In the genomic region with DNA sequence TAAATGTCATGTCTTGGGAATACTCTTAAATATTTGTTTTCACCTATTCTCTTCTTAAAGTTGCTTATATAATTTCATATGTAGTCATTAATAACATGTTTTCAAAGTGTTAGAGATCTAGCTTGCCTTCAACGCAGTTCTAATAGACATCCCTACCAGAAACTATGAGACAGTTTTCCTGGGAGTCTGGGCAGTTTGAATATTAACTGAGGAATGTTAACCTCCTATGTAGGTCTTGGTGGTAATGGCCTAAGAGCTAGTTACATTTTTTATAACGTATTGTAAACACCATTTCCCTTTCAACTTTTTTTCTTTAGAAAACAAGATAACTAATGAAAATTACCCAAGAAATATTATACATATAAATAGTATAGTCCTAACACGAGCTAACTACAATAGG, we compare ENCODE assay signal across 1 cellular context.
TF ChIP-seq lines count a peak whose summit lies in the region.

No MANE protein-coding gene starts in this region.

TF ChIP-seq in HCT116, 20 proteins besides CTCF, POLR2A, EP300 and RAD21 (continued from another document):
- TF ChIP-seq, protein P1, sequence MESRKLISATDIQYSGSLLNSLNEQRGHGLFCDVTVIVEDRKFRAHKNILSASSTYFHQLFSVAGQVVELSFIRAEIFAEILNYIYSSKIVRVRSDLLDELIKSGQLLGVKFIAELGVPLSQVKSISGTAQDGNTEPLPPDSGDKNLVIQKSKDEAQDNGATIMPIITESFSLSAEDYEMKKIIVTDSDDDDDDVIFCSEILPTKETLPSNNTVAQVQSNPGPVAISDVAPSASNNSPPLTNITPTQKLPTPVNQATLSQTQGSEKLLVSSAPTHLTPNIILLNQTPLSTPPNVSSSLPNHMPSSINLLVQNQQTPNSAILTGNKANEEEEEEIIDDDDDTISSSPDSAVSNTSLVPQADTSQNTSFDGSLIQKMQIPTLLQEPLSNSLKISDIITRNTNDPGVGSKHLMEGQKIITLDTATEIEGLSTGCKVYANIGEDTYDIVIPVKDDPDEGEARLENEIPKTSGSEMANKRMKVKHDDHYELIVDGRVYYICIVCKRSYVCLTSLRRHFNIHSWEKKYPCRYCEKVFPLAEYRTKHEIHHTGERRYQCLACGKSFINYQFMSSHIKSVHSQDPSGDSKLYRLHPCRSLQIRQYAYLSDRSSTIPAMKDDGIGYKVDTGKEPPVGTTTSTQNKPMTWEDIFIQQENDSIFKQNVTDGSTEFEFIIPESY (IDR thresholded peaks at IDR 0.05; ENCODE audit: extremely low read depth, insufficient replicate concordance, low read length): no peak
- TF ChIP-seq SRF (IDR thresholded peaks at IDR 0.05; ENCODE audit: low read depth): no peak
- no peak for TF ChIP-seq EZH2 (IDR thresholded peaks at IDR 0.05)
- TF ChIP-seq, protein P2, sequence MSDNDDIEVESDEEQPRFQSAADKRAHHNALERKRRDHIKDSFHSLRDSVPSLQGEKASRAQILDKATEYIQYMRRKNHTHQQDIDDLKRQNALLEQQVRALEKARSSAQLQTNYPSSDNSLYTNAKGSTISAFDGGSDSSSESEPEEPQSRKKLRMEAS (IDR thresholded peaks at IDR 0.05): no peak
- no peak for TF ChIP-seq POLR2AphosphoS5 (IDR thresholded peaks at IDR 0.05; ENCODE audit: low read depth, low read length)
- TF ChIP-seq EGR1 (IDR thresholded peaks at IDR 0.05; ENCODE audit: low read depth): no peak
- TF ChIP-seq FOSL1 (IDR thresholded peaks at IDR 0.05; ENCODE audit: low read depth): no peak
- TF ChIP-seq SP1 (IDR thresholded peaks at IDR 0.05; ENCODE audit: low read depth): no peak
- no peak for TF ChIP-seq YY1 (IDR thresholded peaks at IDR 0.05; ENCODE audit: extremely low read depth, insufficient replicate concordance, low read depth, low read length)
- TF ChIP-seq CBX3 (IDR thresholded peaks at IDR 0.05; ENCODE audit: low read depth): no peak
- TF ChIP-seq, protein P3, sequence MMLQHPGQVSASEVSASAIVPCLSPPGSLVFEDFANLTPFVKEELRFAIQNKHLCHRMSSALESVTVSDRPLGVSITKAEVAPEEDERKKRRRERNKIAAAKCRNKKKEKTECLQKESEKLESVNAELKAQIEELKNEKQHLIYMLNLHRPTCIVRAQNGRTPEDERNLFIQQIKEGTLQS (IDR thresholded peaks at IDR 0.05): no peak
- no peak for TF ChIP-seq EZH2phosphoT487 (IDR thresholded peaks at IDR 0.05; ENCODE audit: borderline replicate concordance)
- TF ChIP-seq TCF7L2 (IDR thresholded peaks at IDR 0.05; ENCODE audit: borderline replicate concordance, extremely low read depth, insufficient read depth, insufficient read length): no peak
